Comparison of ENCODE assay signal across 1 cellular context in genomic region chr20:33685328-33686007, GRCh38.
TF ChIP-seq lines count a peak whose summit lies in the region.

No MANE protein-coding gene starts in this region.

TF ChIP-seq in HepG2, 621 proteins besides CTCF, POLR2A, EP300 and RAD21 (continued from another document and continues in another):
- TF ChIP-seq UBTF (CRISPR knock-in tag; IDR thresholded peaks at IDR 0.05) (0 out of 2 replicates have a peak, but pooled peaks have one; percentile 47), ZNF773 (CRISPR knock-in tag; IDR thresholded peaks at IDR 0.05; ENCODE audit: borderline replicate concordance) (peak; percentile 29; the same call in 1 of the 2 replicates), TAF15 (IDR thresholded peaks at IDR 0.05; ENCODE audit: low read depth, low read length, poor library complexity, severe bottlenecking) (no peak), ZBTB39 (CRISPR knock-in tag; IDR thresholded peaks at IDR 0.05) (no peak), MATR3 (CRISPR knock-in tag; IDR thresholded peaks at IDR 0.05) (no peak), PHF21A (CRISPR knock-in tag; IDR thresholded peaks at IDR 0.05) (peak; percentile 0), ZZZ3 (CRISPR knock-in tag; IDR thresholded peaks at IDR 0.05; ENCODE audit: borderline replicate concordance) (peak; percentile 17; the same call in 1 of the 2 replicates), GFI1 (CRISPR knock-in tag; IDR thresholded peaks at IDR 0.05; ENCODE audit: borderline replicate concordance) (0 out of 2 replicates have a peak, but pooled peaks have one; percentile 21), REL (CRISPR knock-in tag; conservative IDR thresholded peaks at IDR 0.05) (no peak), ETS1 (CRISPR knock-in tag; IDR thresholded peaks at IDR 0.05) (no peak), KLF15 (CRISPR knock-in tag; IDR thresholded peaks at IDR 0.05; ENCODE audit: borderline replicate concordance) (no peak), CHCHD3 (CRISPR knock-in tag; IDR thresholded peaks at IDR 0.05) (no peak), SMARCC2 (IDR thresholded peaks at IDR 0.05) (no peak), GZF1 (CRISPR knock-in tag; IDR thresholded peaks at IDR 0.05) (no peak), TIGD3 (CRISPR knock-in tag; IDR thresholded peaks at IDR 0.05; ENCODE audit: borderline replicate concordance) (0 out of 2 replicates have a peak, but pooled peaks have one; percentile 62), ZNF772 (CRISPR knock-in tag; IDR thresholded peaks at IDR 0.05) (peak; percentile 15; the same call in 1 of the 2 replicates), ZFX (CRISPR knock-in tag; IDR thresholded peaks at IDR 0.05; ENCODE audit: low read depth) (peak; percentile 87), CENPBD1 (CRISPR knock-in tag; IDR thresholded peaks at IDR 0.05; ENCODE audit: borderline replicate concordance, low read depth) (no peak), ELF1 (CRISPR knock-in tag; IDR thresholded peaks at IDR 0.05) (no peak), ZNF761 (CRISPR knock-in tag; conservative IDR thresholded peaks at IDR 0.05) (peak; percentile 78; the same call in 1 of the 2 replicates), ZNF512B (CRISPR knock-in tag; IDR thresholded peaks at IDR 0.05; ENCODE audit: borderline replicate concordance) (0 out of 2 replicates have a peak, but pooled peaks have one; percentile 50), ZMYM3 (CRISPR knock-in tag; IDR thresholded peaks at IDR 0.05) (peak; percentile 93), ZNF576 (CRISPR knock-in tag; IDR thresholded peaks at IDR 0.05) (no peak), PATZ1 (CRISPR knock-in tag; IDR thresholded peaks at IDR 0.05) (peak; percentile 77; the same call in 1 of the 2 replicates), MTF1 (CRISPR knock-in tag; IDR thresholded peaks at IDR 0.05) (0 out of 2 replicates have a peak, but pooled peaks have one; percentile 47), ZNF878 (CRISPR knock-in tag; IDR thresholded peaks at IDR 0.05) (no peak), RCOR2 (CRISPR knock-in tag; IDR thresholded peaks at IDR 0.05) (peak; percentile 84), ZNF331 (CRISPR knock-in tag; IDR thresholded peaks at IDR 0.05) (peak; percentile 58), ZBTB25 (CRISPR knock-in tag; IDR thresholded peaks at IDR 0.05) (peak; percentile 18; the same call in 1 of the 2 replicates), TGIF2 (CRISPR knock-in tag; IDR thresholded peaks at IDR 0.05) (0 out of 2 replicates have a peak, but pooled peaks have one; percentile 51), SNRNP70 (IDR thresholded peaks at IDR 0.05; ENCODE audit: low read depth, low read length) (no peak), ARID4A (CRISPR knock-in tag; IDR thresholded peaks at IDR 0.05; ENCODE audit: borderline replicate concordance) (peak; percentile 69), NR3C1 (CRISPR knock-in tag; IDR thresholded peaks at IDR 0.05) (no peak), DBP (CRISPR knock-in tag; IDR thresholded peaks at IDR 0.05; ENCODE audit: not compliant biosample characterization) (peak; percentile 74), CC2D1A (CRISPR knock-in tag; IDR thresholded peaks at IDR 0.05) (no peak), SIX4 (CRISPR knock-in tag; IDR thresholded peaks at IDR 0.05) (no peak), NONO (IDR thresholded peaks at IDR 0.05) (no peak), NONO (CRISPR knock-in tag; conservative IDR thresholded peaks at IDR 0.05) (peak; percentile 56), ZFY (CRISPR knock-in tag; IDR thresholded peaks at IDR 0.05) (peak; percentile 86), YY1 (IDR thresholded peaks at IDR 0.05; ENCODE audit: insufficient read depth, insufficient replicate concordance, low read depth, low read length) (no peak)
